22 cellular contexts compared by ENCODE assay signal in genomic region chr5:44632344-44632743, GRCh38.
DNase-seq lines count a peak whose midpoint lies in the region; ATAC-seq and TF ChIP-seq lines count a peak whose summit lies in the region.
"Had no signal": no experiment of that assay in that cellular context is flagged by ENCODE, and none has a peak within 500 bp of the region (broad histone marks: within the 10 kb centered on the region; RNA-seq: fewer than 3 reads in every experiment).

No MANE protein-coding gene starts in this region.

- CTCF ChIA-PET in MCF 10A (lab: Yijun Ruan, JAX), result no interaction called here
- CTCF ChIA-PET in CD4-positive, alpha-beta T cell (lab: Charles Lee), result no interaction called here

- H3K27me3 Mint-ChIP-seq in MCF 10A (ENCODE audit: insufficient read depth, unreplicated experiment), result no peaks in the 10 kb centered on the region
- H3K27me3 Mint-ChIP-seq in CD4-positive, alpha-beta T cell, result no peaks in the 10 kb centered on the region
- H3K27me3 Mint-ChIP-seq: B cell; CD4-positive, CD25-positive, alpha-beta regulatory T cell had no signal

- H3K27me3 ChIP-seq in breast epithelium (no peaks in the 10 kb centered on the region), neural cell (ENCODE audit: insufficient read depth, low read depth, low read length) (no peaks in the 10 kb centered on the region)
- no peaks in the 10 kb centered on the region for H3K27me3 ChIP-seq in CD4-positive, alpha-beta T cell (ENCODE audit: control insufficient read depth, insufficient read depth, low read length)
- H3K27me3 ChIP-seq: BLaER1 had no signal

- no peak overlapping the region for H3K27ac ChIP-seq in breast epithelium
- H3K27ac ChIP-seq in neural cell (ENCODE audit: low read length), result no peak overlapping the region
- no peak overlapping the region for H3K27ac ChIP-seq in CD4-positive, alpha-beta T cell (ENCODE audit: low read depth, low read length)
- H3K27ac ChIP-seq: 22Rv1, BLaER1, C4-2B had no signal

- no peaks in the 10 kb centered on the region for H3K9me3 Mint-ChIP-seq in MCF 10A (ENCODE audit: unreplicated experiment)
- H3K9me3 Mint-ChIP-seq in CD4-positive, alpha-beta T cell, result peaks cover 6% of the 10 kb centered on the region

- TF ChIP-seq RAD21 in neural cell (conservative IDR thresholded peaks at IDR 0.05), result no peak

- no peak for TF ChIP-seq EP300 in neural cell (conservative IDR thresholded peaks at IDR 0.05; ENCODE audit: poor library complexity, severe bottlenecking)

- ATAC-seq in CD4-positive, alpha-beta T cell (ENCODE audit: poor library complexity), result no peak
- ATAC-seq: GM12878 had no signal

- no peak overlapping the region for H3K9ac ChIP-seq in neural cell (ENCODE audit: low read length)
- H3K9ac ChIP-seq: BLaER1 had no signal

- intact Hi-C loops in MCF 10A (cut with micrococcal nuclease) (no loop called here), breast epithelium (cut with DNase I; ENCODE audit: low total_unique reads) (no loop called here)
- intact Hi-C loops in CD4-positive, alpha-beta T cell (cut with DNase I, micrococcal nuclease), result no loop called here

- no peaks in the 10 kb centered on the region for H3F3A ChIP-seq in neural cell (ENCODE audit: insufficient read depth, low read length, poor library complexity, severe bottlenecking)

- no peak overlapping the region for H2AFZ ChIP-seq in neural cell (ENCODE audit: low read depth, low read length)

- H3K4me1 ChIP-seq in breast epithelium, result no peaks in the 10 kb centered on the region
- H3K4me1 ChIP-seq: BLaER1, HAP-1 had no signal

- no peak for TF ChIP-seq POLR2A in breast epithelium (IDR thresholded peaks at IDR 0.05)

- H3K4me3 ChIP-seq in breast epithelium (no peak overlapping the region), neural cell (ENCODE audit: low read length) (no peak overlapping the region)
- H3K4me3 ChIP-seq: BLaER1, GM12878, HAP-1 had no signal

- no peaks in the 10 kb centered on the region for H3K36me3 Mint-ChIP-seq in MCF 10A (ENCODE audit: insufficient read depth, unreplicated experiment)
- H3K36me3 Mint-ChIP-seq in CD4-positive, alpha-beta T cell (ENCODE audit: low read depth), result no peaks in the 10 kb centered on the region
- H3K36me3 Mint-ChIP-seq: CD4-positive, CD25-positive, alpha-beta regulatory T cell; CD8-positive, alpha-beta memory T cell had no signal

- BruUV-seq in MCF 10A (replicated peaks; lab: Mats Ljungman, UMichigan), result no TSS peak

- no peak overlapping the region for H3K27ac Mint-ChIP-seq in MCF 10A (ENCODE audit: low read depth, unreplicated experiment)
- no peak overlapping the region for H3K27ac Mint-ChIP-seq in CD4-positive, alpha-beta T cell
- H3K27ac Mint-ChIP-seq: B cell; CD4-positive, CD25-positive, alpha-beta regulatory T cell; HFFc6 had no signal

- H3K9me3 ChIP-seq in breast epithelium, result no peaks in the 10 kb centered on the region
- no peaks in the 10 kb centered on the region for H3K9me3 ChIP-seq in neural cell (ENCODE audit: low read length)
- no peaks in the 10 kb centered on the region for H3K9me3 ChIP-seq in CD4-positive, alpha-beta T cell (ENCODE audit: control insufficient read depth, low read length)
- H3K9me3 ChIP-seq: BLaER1, HAP-1 had no signal

- H3K79me2 ChIP-seq in neural cell (replicated peaks; ENCODE audit: insufficient read depth, low read length), result no peaks in the 10 kb centered on the region

- no peak overlapping the region for H3K4me3 Mint-ChIP-seq in MCF 10A (ENCODE audit: unreplicated experiment)
- H3K4me3 Mint-ChIP-seq in CD4-positive, alpha-beta T cell, result no peak overlapping the region
- H3K4me3 Mint-ChIP-seq: B cell; CD4-positive, CD25-positive, alpha-beta regulatory T cell; CD8-positive, alpha-beta memory T cell; HFFc6 had no signal

- POLR2A ChIA-PET in MCF 10A (lab: Yijun Ruan, JAX), result no interaction called here
- POLR2A ChIA-PET in CD4-positive, alpha-beta T cell (lab: Charles Lee), result no interaction called here

- H3K4me2 ChIP-seq in neural cell (ENCODE audit: low read length), result no peak overlapping the region
- H3K4me2 ChIP-seq: BLaER1 had no signal

- H3K9me2 ChIP-seq in neural cell (ENCODE audit: insufficient read depth, low read length), result no peaks in the 10 kb centered on the region

- H3K4me1 Mint-ChIP-seq in MCF 10A (ENCODE audit: insufficient read depth, unreplicated experiment), result no peaks in the 10 kb centered on the region
- H3K4me1 Mint-ChIP-seq in CD4-positive, alpha-beta T cell (ENCODE audit: low read depth), result no peaks in the 10 kb centered on the region
- H3K4me1 Mint-ChIP-seq: B cell; CD4-positive, CD25-positive, alpha-beta regulatory T cell; CD8-positive, alpha-beta memory T cell had no signal

- DNase-seq in MCF 10A (ENCODE audit: unreplicated experiment) (peak; percentile 6), breast epithelium (ENCODE audit: low spot score in 2 of 2) (no peak), fibroblast of gingiva (ENCODE audit: low read depth) (peak; percentile 34), NCI-H1694 (lab: John Stamatoyannopoulos, UW) (no peak), cortex of kidney (lab: John Stamatoyannopoulos, UW) (no peak), HuH-7 (ENCODE audit: low spot score) (no peak)
- no peak for DNase-seq in CD4-positive, alpha-beta T cell
- DNase-seq: CD4-positive, CD25-positive, alpha-beta regulatory T cell; CD8-positive, alpha-beta memory T cell; DMS 273 treated with DMSO at 0.1 percent for 48 hours; DMS79; EL; GDM1; GOT3; HFFc6 had no signal

- H3K36me3 ChIP-seq in breast epithelium (no peaks in the 10 kb centered on the region), neural cell (ENCODE audit: insufficient read depth, low read length) (no peaks in the 10 kb centered on the region)
- H3K36me3 ChIP-seq: BLaER1, HAP-1 had no signal

- no peak for TF ChIP-seq CTCF in MCF 10A (IDR thresholded peaks at IDR 0.05; ENCODE audit: unreplicated experiment)
- TF ChIP-seq CTCF in breast epithelium (IDR thresholded peaks at IDR 0.05), result no peak
- TF ChIP-seq CTCF in neural cell (IDR thresholded peaks at IDR 0.05; ENCODE audit: poor library complexity, severe bottlenecking), result no peak
- TF ChIP-seq CTCF in CD4-positive, alpha-beta T cell (IDR thresholded peaks at IDR 0.05), result no peak

- no peaks in the 10 kb centered on the region for H4K20me1 ChIP-seq in neural cell (ENCODE audit: insufficient read depth)
- H4K20me1 ChIP-seq: BLaER1 had no signal

TF ChIP-seq in neural cell, 6 proteins besides CTCF, POLR2A, EP300 and RAD21:
- peak; percentile 59 for TF ChIP-seq REST (IDR thresholded peaks at IDR 0.05; ENCODE audit: borderline replicate concordance)
- TF ChIP-seq POLR2AphosphoS5 (IDR thresholded peaks at IDR 0.05), result no peak

Comparison
In these comparisons a context has a peak if more than half of its experiments do, and no peak if none do; other contexts are left out.
1. DNase-seq: peak in MCF 10A (single experiment) and fibroblast of gingiva (single experiment); none in breast epithelium (0 of 2), NCI-H1694 (single experiment), cortex of kidney (single experiment), CD4-positive, alpha-beta T cell (0 of 10) and HuH-7 (single experiment).